In the genomic region with DNA sequence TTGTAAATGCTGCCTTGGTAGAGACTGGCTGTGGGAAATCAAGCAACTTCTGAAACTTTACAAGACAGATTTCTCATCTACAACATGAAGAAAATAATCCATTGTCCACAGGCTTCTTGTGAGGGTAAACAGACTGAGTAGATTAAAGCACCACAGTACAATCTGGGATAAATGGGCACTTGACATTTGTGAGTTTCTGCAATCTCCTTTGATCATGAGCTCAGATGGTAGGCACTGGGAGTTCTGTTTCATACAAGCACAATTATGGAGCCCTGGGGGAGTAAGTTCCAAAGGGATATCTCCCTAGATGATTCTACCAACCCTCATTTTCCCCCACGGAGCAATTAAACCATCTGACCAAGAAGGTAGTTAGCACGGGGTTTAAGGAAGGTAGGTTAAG, we compare ENCODE assay signal across 22 cellular contexts.
DNase-seq lines count a peak whose midpoint lies in the region; ATAC-seq, FAIRE-seq and TF ChIP-seq lines count a peak whose summit lies in the region.
"Had no signal": no experiment of that assay in that cellular context is flagged by ENCODE, and none has a peak within 500 bp of the region (broad histone marks: within the 10 kb centered on the region; RNA-seq: fewer than 3 reads in every experiment).

No MANE protein-coding gene starts in this region.

- no peaks in the 10 kb centered on the region for H3K36me3 Mint-ChIP-seq in activated CD4-positive, alpha-beta T cell treated with anti-CD3 and anti-CD28 coated beads, Interleukin-2, amount 10 ng/mL, durations not matched to agents 7 days and 5 days (ENCODE audit: low read depth)
- H3K36me3 Mint-ChIP-seq: naive B cell; stimulated activated effector memory CD8-positive, alpha-beta T cell treated with anti-CD3 and anti-CD28 coated beads, Interleukin-12 subunit alpha, Interleukin-12 subunit beta, amount 100 ng/mL, for 72 hours had no signal

- H2AFZ ChIP-seq in GM23248, result no peak overlapping the region; the same call in 1 of the 2 replicates

- CTCF ChIA-PET in activated CD4-positive, alpha-beta T cell treated with anti-CD3 and anti-CD28 coated beads, Interleukin-2, amount 10 ng/mL, durations not matched to agents 7 days and 5 days (lab: Charles Lee), result no interaction called here

- peak; percentile 9 for DNase-seq in GM23248
- no peak for DNase-seq in fibroblast of pulmonary artery (ENCODE audit: low read depth)
- no peak for DNase-seq in activated CD4-positive, alpha-beta T cell treated with anti-CD3 and anti-CD28 coated beads, Interleukin-2, amount 10 ng/mL, durations not matched to agents 7 days and 5 days
- DNase-seq in RCC 7860 (ENCODE audit: low spot score), result no peak
- DNase-seq in GDM1 (lab: John Stamatoyannopoulos, UW), result no peak
- DNase-seq: activated CD4-positive, alpha-beta T cell treated with anti-CD3 and anti-CD28 coated beads, Interleukin-2, amount 10 ng/mL, durations not matched to agents 24 days and 14 days; activated CD8-positive, alpha-beta memory T cell treated with anti-CD3 and anti-CD28 coated beads, Interleukin-2, amount 50 U/mL, for 48 hours; activated effector memory CD4-positive, alpha-beta T cell treated with anti-CD3 and anti-CD28 coated beads, Interleukin-2, amount 50 U/mL, for 16 hours; EL; gastrocnemius medialis; H7; kidney; naive B cell; NCI-H1436 treated with DMSO at 0.1 percent for 48 hours; ovary; right cardiac atrium; testis had no signal

- in situ Hi-C loops in GM23248 (cut with MboI), result loop anchor here (10.0 kb wide), 1 partner anchor 557 kb away; a partner anchor contains a TSS

- peak overlapping the region; percentile 97 for H3K4me2 ChIP-seq in GM23248 (ENCODE audit: unreplicated experiment)
- H3K4me2 ChIP-seq in skeletal muscle satellite cell (ENCODE audit: low read length), result peak overlapping the region; percentile 76
- H3K4me2 ChIP-seq: BLaER1 had no signal

- H3K4me3 ChIP-seq in GM23248 (peak overlapping the region; percentile 70), fibroblast of pulmonary artery (replicated peaks; ENCODE audit: low read depth, low read length) (peak overlapping the region; percentile 50), skeletal muscle satellite cell (ENCODE audit: low read length) (peak overlapping the region; percentile 59)
- H3K4me3 ChIP-seq: BLaER1, gastrocnemius medialis, ovary, testis had no signal

- no peaks in the 10 kb centered on the region for H3K9me3 Mint-ChIP-seq in activated CD4-positive, alpha-beta T cell treated with anti-CD3 and anti-CD28 coated beads, Interleukin-2, amount 10 ng/mL, durations not matched to agents 7 days and 5 days
- H3K9me3 Mint-ChIP-seq: activated CD4-positive, alpha-beta T cell treated with anti-CD3 and anti-CD28 coated beads, Interleukin-2, amount 10 ng/mL, durations not matched to agents 24 days and 14 days; naive B cell; stimulated activated effector memory CD8-positive, alpha-beta T cell treated with anti-CD3 and anti-CD28 coated beads, Interleukin-12 subunit alpha, Interleukin-12 subunit beta, amount 100 ng/mL, for 72 hours had no signal

- H3K4me1 ChIP-seq in GM23248 (ENCODE audit: insufficient read depth) (peaks cover 77% of the 10 kb centered on the region), skeletal muscle satellite cell (ENCODE audit: control insufficient read depth, insufficient read depth, low read length) (peaks cover 60% of the 10 kb centered on the region)
- H3K4me1 ChIP-seq: BLaER1, gastrocnemius medialis, testis had no signal

- peak overlapping the region; percentile 96 for H3K27ac ChIP-seq in GM23248
- H3K27ac ChIP-seq: BLaER1, gastrocnemius medialis, ovary, testis had no signal

- POLR2A ChIA-PET in activated CD4-positive, alpha-beta T cell treated with anti-CD3 and anti-CD28 coated beads, Interleukin-2, amount 10 ng/mL, durations not matched to agents 7 days and 5 days (lab: Charles Lee), result no interaction called here

- H3K27me3 Mint-ChIP-seq in activated CD4-positive, alpha-beta T cell treated with anti-CD3 and anti-CD28 coated beads, Interleukin-2, amount 10 ng/mL, durations not matched to agents 7 days and 5 days, result peaks cover 24% of the 10 kb centered on the region

- TF ChIP-seq CTCF in fibroblast of pulmonary artery (IDR thresholded peaks at IDR 0.05; ENCODE audit: low read length, missing control alignments), result no peak

- no peaks in the 10 kb centered on the region for H3K9me2 ChIP-seq in GM23248 (ENCODE audit: insufficient read depth)

- H3K9ac ChIP-seq in GM23248, result peak overlapping the region; percentile 88
- H3K9ac ChIP-seq in skeletal muscle satellite cell (ENCODE audit: low read depth, low read length), result peak overlapping the region; percentile 87
- H3K9ac ChIP-seq: BLaER1 had no signal

- no peak for FAIRE-seq in RCC 7860 (lab: Jason Lieb, UNC)
- FAIRE-seq: HepG2, kidney had no signal

- 96 to 97% methylated on average over 2 of the region's 2 CpGs for WGBS in GM23248 (ENCODE audit: low coverage in 1 of 2, low lambda C conversion rate in 2 of 2, missing lambda C conversion rate in 2 of 2), 2 experiments

- no peaks in the 10 kb centered on the region for H3K4me1 Mint-ChIP-seq in activated CD4-positive, alpha-beta T cell treated with anti-CD3 and anti-CD28 coated beads, Interleukin-2, amount 10 ng/mL, durations not matched to agents 7 days and 5 days
- H3K4me1 Mint-ChIP-seq: activated CD4-positive, alpha-beta T cell treated with anti-CD3 and anti-CD28 coated beads, Interleukin-2, amount 10 ng/mL, durations not matched to agents 24 days and 14 days; naive B cell; stimulated activated effector memory CD8-positive, alpha-beta T cell treated with anti-CD3 and anti-CD28 coated beads, Interleukin-12 subunit alpha, Interleukin-12 subunit beta, amount 100 ng/mL, for 72 hours had no signal

- H3K27ac Mint-ChIP-seq in activated CD4-positive, alpha-beta T cell treated with anti-CD3 and anti-CD28 coated beads, Interleukin-2, amount 10 ng/mL, durations not matched to agents 7 days and 5 days, result no peak overlapping the region
- H3K27ac Mint-ChIP-seq: activated CD4-positive, alpha-beta T cell treated with anti-CD3 and anti-CD28 coated beads, Interleukin-2, amount 10 ng/mL, durations not matched to agents 24 days and 14 days; naive B cell; stimulated activated effector memory CD8-positive, alpha-beta T cell treated with anti-CD3 and anti-CD28 coated beads, Interleukin-12 subunit alpha, Interleukin-12 subunit beta, amount 100 ng/mL, for 72 hours had no signal

- no peak for ATAC-seq in SK-N-SH treated with all-trans-retinoic acid at 6 μM for 48 hours
- ATAC-seq: gastrocnemius medialis; HepG2; right cardiac atrium; stimulated activated effector memory CD8-positive, alpha-beta T cell treated with anti-CD3 and anti-CD28 coated beads, Interleukin-12 subunit alpha, Interleukin-12 subunit beta, amount 100 ng/mL, for 72 hours had no signal

- H3K27me3 ChIP-seq in GM23248 (replicated peaks; ENCODE audit: insufficient read depth) (no peaks in the 10 kb centered on the region), skeletal muscle satellite cell (ENCODE audit: control insufficient read depth, insufficient read depth, low read length) (no peaks in the 10 kb centered on the region)
- H3K27me3 ChIP-seq: BLaER1, ovary, testis had no signal

- peaks cover 22% of the 10 kb centered on the region for H3K79me2 ChIP-seq in GM23248 (ENCODE audit: insufficient read depth)

- H3K36me3 ChIP-seq in GM23248 (ENCODE audit: low read depth) (no peaks in the 10 kb centered on the region), skeletal muscle satellite cell (ENCODE audit: insufficient read depth, low read length) (no peaks in the 10 kb centered on the region)
- H3K36me3 ChIP-seq: BLaER1, gastrocnemius medialis, ovary had no signal

- H3K9me3 ChIP-seq in GM23248 (ENCODE audit: low read depth), result no peaks in the 10 kb centered on the region
- H3K9me3 ChIP-seq in skeletal muscle satellite cell (replicated peaks; ENCODE audit: low read length), result no peaks in the 10 kb centered on the region
- H3K9me3 ChIP-seq: BLaER1, gastrocnemius medialis, ovary, testis had no signal

- peaks cover 49% of the 10 kb centered on the region for H3F3A ChIP-seq in GM23248 (ENCODE audit: insufficient read depth)

- H3K4me3 Mint-ChIP-seq in activated CD4-positive, alpha-beta T cell treated with anti-CD3 and anti-CD28 coated beads, Interleukin-2, amount 10 ng/mL, durations not matched to agents 7 days and 5 days, result no peak overlapping the region
- H3K4me3 Mint-ChIP-seq: activated CD4-positive, alpha-beta T cell treated with anti-CD3 and anti-CD28 coated beads, Interleukin-2, amount 10 ng/mL, durations not matched to agents 24 days and 14 days; naive B cell; stimulated activated effector memory CD8-positive, alpha-beta T cell treated with anti-CD3 and anti-CD28 coated beads, Interleukin-12 subunit alpha, Interleukin-12 subunit beta, amount 100 ng/mL, for 72 hours had no signal

- H4K20me1 ChIP-seq in GM23248 (ENCODE audit: insufficient read depth), result no peaks in the 10 kb centered on the region
- H4K20me1 ChIP-seq: BLaER1 had no signal

TF ChIP-seq in SK-N-SH treated with all-trans-retinoic acid at 6 μM for 48 hours, 23 proteins besides CTCF, POLR2A, EP300 and RAD21:
- TF ChIP-seq ZFP30 (CRISPR knock-in tag; IDR thresholded peaks at IDR 0.05), result no peak
- TF ChIP-seq ZC3H10 (CRISPR knock-in tag; IDR thresholded peaks at IDR 0.05), result 0 out of 2 replicates have a peak, but pooled peaks have one; percentile 5
